In genomic region chrX:133415276-133416105, GRCh38 we compare ENCODE assay signal across 9 cellular contexts. TPM values are rescaled to one million over a fixed set of nuclear protein-coding genes. Genes with fewer than 3 reads are reported as not detected.
A peak's percentile ranks its signal among the peaks of the same experiment; 100 is the strongest.
DNase-seq lines count a peak whose midpoint lies in the region; ATAC-seq, FAIRE-seq and TF ChIP-seq lines count a peak whose summit lies in the region.
"Had no signal": no experiment of that assay in that cellular context is flagged by ENCODE, and none has a peak within 500 bp of the region (broad histone marks: within the 10 kb centered on the region; RNA-seq: fewer than 3 reads in every experiment).

Gene GPC4 (minus strand): TSS chrX:133415489. CDS start chrX:133414965, 524 bp downstream.

- peak; percentile 65 to 76 (median 74) for TF ChIP-seq POLR2A in body of pancreas (IDR thresholded peaks at IDR 0.05)
- TF ChIP-seq POLR2A in spleen (IDR thresholded peaks at IDR 0.05), result no peak

- H3K36me3 ChIP-seq in MG63, result no peaks in the 10 kb centered on the region
- no peaks in the 10 kb centered on the region for H3K36me3 ChIP-seq in body of pancreas (replicated peaks in 1 of 2; ENCODE audit: insufficient read depth in 1 of 2, low read depth in 2 of 2)
- no peaks in the 10 kb centered on the region for H3K36me3 ChIP-seq in keratinocyte (ENCODE audit: control insufficient read depth in 2 of 2, extremely low read depth in 1 of 2, insufficient read depth in 2 of 2, low read length in 2 of 2)
- no peaks in the 10 kb centered on the region for H3K36me3 ChIP-seq in spleen

- peak within 1 kb of the TSS; percentile 26 for H3K9ac ChIP-seq in keratinocyte (ENCODE audit: control insufficient read depth, extremely low read depth, insufficient read depth, low read length)

- H3K27me3 ChIP-seq in MG63 (no peaks in the 10 kb centered on the region), body of pancreas (no peaks in the 10 kb centered on the region), keratinocyte (ENCODE audit: control insufficient read depth, extremely low read depth, insufficient read depth, low read length) (peaks cover 34% of the 10 kb centered on the region), spleen (replicated peaks in 1 of 7) (peaks cover 0 to 70% (median 36%) of the 10 kb centered on the region in 7 donors)

- H3K4me2 ChIP-seq in keratinocyte (ENCODE audit: control insufficient read depth, extremely low read depth, insufficient read depth, low read depth, low read length), result peak within 1 kb of the TSS; percentile 73

- H2AFZ ChIP-seq in keratinocyte (ENCODE audit: control insufficient read depth, low read length), result peak within 1 kb of the TSS; percentile 38

- peaks cover 4% of the 10 kb centered on the region for H4K20me1 ChIP-seq in keratinocyte (ENCODE audit: control insufficient read depth, extremely low read depth, insufficient read depth, low read length)

- H3K4me1 ChIP-seq in body of pancreas (peaks cover 25% of the 10 kb centered on the region), keratinocyte (ENCODE audit: control insufficient read depth, extremely low read depth, insufficient read depth, low read length) (no peaks in the 10 kb centered on the region), spleen (peaks cover 0 to 36% (median 4%) of the 10 kb centered on the region in 6 donors)

- TF ChIP-seq CTCF in body of pancreas (IDR thresholded peaks at IDR 0.05), result peak in 3 of 7 experiments; percentile 18 to 21 (median 19)
- TF ChIP-seq CTCF in keratinocyte (optimal IDR thresholded peaks at IDR 0.05 in 1 of 3, IDR thresholded peaks at IDR 0.05 in 1 of 3, conservative IDR thresholded peaks at IDR 0.05 in 1 of 3; ENCODE audit: extremely low read depth in 1 of 3, insufficient read depth in 2 of 3, low read length in 3 of 3), result no peak
- TF ChIP-seq CTCF in spleen (IDR thresholded peaks at IDR 0.05 in 8 of 11, conservative IDR thresholded peaks at IDR 0.05 in 3 of 11), result no peak

- no peaks in the 10 kb centered on the region for H3K79me2 ChIP-seq in keratinocyte (ENCODE audit: control insufficient read depth, insufficient read depth, low read length)

- intact Hi-C loops in body of pancreas (cut with DNase I), result no loop called here
- intact Hi-C loops in spleen (cut with DNase I; ENCODE audit: low total_unique reads), result no loop called here

- DNase-seq in NCI-H1417 (lab: John Stamatoyannopoulos, UW) (peak in 2 of 3 experiments; percentile 41 to 47), NCI-H1417 treated with DMSO at 0.1 percent for 48 hours (lab: John Stamatoyannopoulos, UW) (no peak), MG63 (peak; percentile 70), body of pancreas (peak; percentile 83 to 85 (median 84)), keratinocyte (ENCODE audit: low read depth, low spot score) (no peak), spleen (peak; percentile 73), foreskin melanocyte (no peak)
- no peak for DNase-seq in activated CD8-positive, alpha-beta memory T cell treated with anti-CD3 and anti-CD28 coated beads, Interleukin-2, amount 50 U/mL, for 4 hours

- 1% methylated on average over 54 of the region's 90 CpGs; no CpG with 5 or more reads in 1 of the 2 donors for WGBS in body of pancreas, 2 donors
- WGBS in spleen, 5 donors, result 0 to 51% (median 2%) methylated on average over 12 to 88 of the region's 90 CpGs

- no peaks in the 10 kb centered on the region for H3K9me1 ChIP-seq in keratinocyte (ENCODE audit: control insufficient read depth, extremely low read depth, insufficient read depth, low read length)

- H3K27ac ChIP-seq in body of pancreas (peak within 1 kb of the TSS; percentile 37 to 78 (median 75)), keratinocyte (ENCODE audit: control insufficient read depth, insufficient read depth, low read length) (no peak within 1 kb of the TSS), spleen (peak within 1 kb of the TSS in 4 of 8 donors; percentile 18 to 47 (median 28))

- FAIRE-seq in keratinocyte (lab: Jason Lieb, UNC), result no peak
- FAIRE-seq: A204.1 had no signal

- dilution Hi-C loops in keratinocyte (cut with MboI; ENCODE audit: extremely low pct_ligation_motif_present, low sequenced_read_pairs), result no loop called here

- no peaks in the 10 kb centered on the region for H3K9me3 ChIP-seq in MG63
- no peaks in the 10 kb centered on the region for H3K9me3 ChIP-seq in body of pancreas
- no peaks in the 10 kb centered on the region for H3K9me3 ChIP-seq in keratinocyte (ENCODE audit: control insufficient read depth, low read depth, low read length)
- H3K9me3 ChIP-seq in spleen, result no peaks in the 10 kb centered on the region

- ATAC-seq in body of pancreas, result peak; percentile 89

- peak within 1 kb of the TSS; percentile 56 for H3K4me3 ChIP-seq in MG63
- peak within 1 kb of the TSS; percentile 31 to 54 for H3K4me3 ChIP-seq in body of pancreas
- peak within 1 kb of the TSS in 2 of 3 experiments; percentile 35 to 56 for H3K4me3 ChIP-seq in keratinocyte (ENCODE audit: control insufficient read depth in 2 of 3, extremely low read depth in 1 of 3, insufficient read depth in 2 of 3, low read depth in 1 of 3, low read length in 3 of 3)
- peak within 1 kb of the TSS; percentile 18 to 67 (median 38) for H3K4me3 ChIP-seq in spleen

RNA-seq across cellular contexts. Expression of gene GPC4, which starts in this region (rescaled TPM):
- total RNA-seq in MG63 (2014; rRNA removed; shearing (Covaris generic); ENCODE audit: low replicate concordance), result 0.66 and 0.96 TPM in 2 replicates
- total RNA-seq in body of pancreas (10 to 100 TPM in 1 of 2 donors, 1 to 10 TPM in 1; 9.3 to 11.2 TPM), spleen (10 to 100 TPM in 1 of 7 donors, 1 to 10 TPM in 6; 3.8 to 17.7 (median 5.9) TPM)
- polyA plus RNA-seq in keratinocyte (0.76 to 2.2 TPM (median 0.79 TPM) in 3 replicates), spleen (1 to 10 TPM in 2 of 3 donors, under 1 TPM in 1; 0.70 to 1.8 (median 1.3) TPM)
- polyA plus RNA-seq in keratinocyte (2011; ENCODE audit: low read depth), result 0.20 TPM
- 0.87 and 1.1 TPM in 2 replicates for polyA plus RNA-seq in keratinocyte (2011; cell fraction: cytosol; rRNA removed)
- polyA plus RNA-seq in keratinocyte (2011; cell fraction: nucleus; rRNA removed), result 6.2 and 6.5 TPM in 2 replicates
- polyA plus RNA-seq in keratinocyte (2012; ENCODE audit: low replicate concordance), result 0.42 and 2.8 TPM in 2 replicates
- polyA minus RNA-seq in keratinocyte, result 1.3 to 1.6 TPM (median 1.4 TPM) in 3 replicates
- polyA minus RNA-seq in keratinocyte (2011; cell fraction: cytosol; rRNA and poly(A)+ RNA removed), result 1.2 TPM
- 3.6 and 9.2 TPM in 2 replicates for polyA minus RNA-seq in keratinocyte (2011; cell fraction: nucleus; rRNA and poly(A)+ RNA removed)

Comparison
In these comparisons a context has a peak if more than half of its experiments do, and no peak if none do; other contexts are left out.
1. DNase-seq: peak in NCI-H1417 (2 of 3), body of pancreas (4 of 4) and spleen (single experiment); none in NCI-H1417 treated with DMSO at 0.1 percent for 48 hours (single experiment), keratinocyte (single experiment), foreskin melanocyte (single experiment) and activated CD8-positive, alpha-beta memory T cell treated with anti-CD3 and anti-CD28 coated beads, Interleukin-2, amount 50 U/mL, for 4 hours (single experiment).
2. Peak in DNase-seq and H3K4me3 ChIP-seq in MG63; RNA of the gene not detected or under 1 TPM.
3. POLR2A ChIP-seq: peak in body of pancreas (3 of 3); none in spleen (0 of 3).
4. Peak in every context shown above with its lines, with median percentiles within 50 percentile points of each other: H3K4me3 ChIP-seq.